In genomic region chr14:99971087-99971928, GRCh38 we compare ENCODE assay signal across 1 cellular context.
TF ChIP-seq lines count a peak whose summit lies in the region.

No MANE protein-coding gene starts in this region.

TF ChIP-seq in HepG2, 621 proteins besides CTCF, POLR2A, EP300 and RAD21 (continued from another document and continues in another):
- 0 out of 2 replicates have a peak, but pooled peaks have one; percentile 11 for TF ChIP-seq ZNF253 (CRISPR knock-in tag; IDR thresholded peaks at IDR 0.05; ENCODE audit: borderline replicate concordance)
- peak; percentile 78 for TF ChIP-seq ARNTL (CRISPR knock-in tag; IDR thresholded peaks at IDR 0.05)
- TF ChIP-seq ZNF749 (CRISPR knock-in tag; IDR thresholded peaks at IDR 0.05; ENCODE audit: borderline replicate concordance), result no peak
- peak; percentile 74; the same call in 1 of the 2 replicates for TF ChIP-seq MAZ (IDR thresholded peaks at IDR 0.05; ENCODE audit: borderline replicate concordance, low read depth, low read length)
- peak; percentile 66; the same call in 1 of the 2 replicates for TF ChIP-seq MAZ (CRISPR knock-in tag; IDR thresholded peaks at IDR 0.05; ENCODE audit: low read depth)
- TF ChIP-seq SAP130 (CRISPR knock-in tag; IDR thresholded peaks at IDR 0.05; ENCODE audit: low read depth), result peak; percentile 69; the same call in 1 of the 2 replicates
- no peak for TF ChIP-seq ELF4 (CRISPR knock-in tag; IDR thresholded peaks at IDR 0.05; ENCODE audit: borderline replicate concordance)
- peak; percentile 46; the same call in 1 of the 2 replicates for TF ChIP-seq TFDP2 (CRISPR knock-in tag; IDR thresholded peaks at IDR 0.05)
- TF ChIP-seq NFYC (CRISPR knock-in tag; IDR thresholded peaks at IDR 0.05), result no peak
- peak; percentile 42 for TF ChIP-seq CBX1 (IDR thresholded peaks at IDR 0.05; ENCODE audit: low read depth)
- TF ChIP-seq CC2D1A (CRISPR knock-in tag; IDR thresholded peaks at IDR 0.05), result no peak
- peak; percentile 27; the same call in 1 of the 2 replicates for TF ChIP-seq FOXC1 (CRISPR knock-in tag; IDR thresholded peaks at IDR 0.05; ENCODE audit: borderline replicate concordance)
- peak; percentile 45; the same call in 1 of the 2 replicates for TF ChIP-seq DRAP1 (CRISPR knock-in tag; IDR thresholded peaks at IDR 0.05)
- TF ChIP-seq ZNF687 (CRISPR knock-in tag; IDR thresholded peaks at IDR 0.05), result peak; percentile 74
- TF ChIP-seq ZNF678 (CRISPR knock-in tag; IDR thresholded peaks at IDR 0.05), result no peak
- peak; percentile 20; the same call in 1 of the 2 replicates for TF ChIP-seq ZNF740 (CRISPR knock-in tag; IDR thresholded peaks at IDR 0.05)
- peak; percentile 87 for TF ChIP-seq MAX (IDR thresholded peaks at IDR 0.05)
- peak; percentile 37; the same call in 1 of the 2 replicates for TF ChIP-seq RXRB (CRISPR knock-in tag; IDR thresholded peaks at IDR 0.05; ENCODE audit: borderline replicate concordance)
- peak; percentile 78 for TF ChIP-seq HINFP (CRISPR knock-in tag; IDR thresholded peaks at IDR 0.05; ENCODE audit: low read depth)
- TF ChIP-seq PHF5A (CRISPR knock-in tag; IDR thresholded peaks at IDR 0.05; ENCODE audit: low read depth, unreplicated experiment), result no peak
- TF ChIP-seq RBFOX2 (IDR thresholded peaks at IDR 0.05; ENCODE audit: low read depth, low read length), result peak; percentile 75
- TF ChIP-seq ZNF124 (CRISPR knock-in tag; IDR thresholded peaks at IDR 0.05), result no peak
- peak; percentile 71 for TF ChIP-seq SP4 (CRISPR knock-in tag; IDR thresholded peaks at IDR 0.05)
- TF ChIP-seq AKAP8 (CRISPR knock-in tag; IDR thresholded peaks at IDR 0.05), result 0 out of 2 replicates have a peak, but pooled peaks have one; percentile 28
- TF ChIP-seq ZNF576 (CRISPR knock-in tag; IDR thresholded peaks at IDR 0.05), result no peak
- no peak for TF ChIP-seq MLX (CRISPR knock-in tag; IDR thresholded peaks at IDR 0.05)
- TF ChIP-seq MYPOP (CRISPR knock-in tag; IDR thresholded peaks at IDR 0.05), result peak; percentile 45; the same call in 1 of the 2 replicates
- TF ChIP-seq KDM2A (CRISPR knock-in tag; IDR thresholded peaks at IDR 0.05; ENCODE audit: borderline replicate concordance, low read depth), result 0 out of 2 replicates have a peak, but pooled peaks have one; percentile 30
- no peak for TF ChIP-seq ZNF234 (CRISPR knock-in tag; conservative IDR thresholded peaks at IDR 0.05)
- no peak for TF ChIP-seq NR2F2 (IDR thresholded peaks at IDR 0.05; ENCODE audit: borderline replicate concordance, low read depth)
- TF ChIP-seq GMEB2 (CRISPR knock-in tag; IDR thresholded peaks at IDR 0.05; ENCODE audit: low read depth), result no peak
- TF ChIP-seq SP5 (CRISPR knock-in tag; IDR thresholded peaks at IDR 0.05; ENCODE audit: borderline replicate concordance, low read depth), result peak; percentile 54; the same call in 1 of the 2 replicates
- TF ChIP-seq TP53 (CRISPR knock-in tag; conservative IDR thresholded peaks at IDR 0.05), result no peak
- TF ChIP-seq ZNF333 (CRISPR knock-in tag; IDR thresholded peaks at IDR 0.05; ENCODE audit: borderline replicate concordance), result 0 out of 2 replicates have a peak, but pooled peaks have one; percentile 53
- TF ChIP-seq MATR3 (CRISPR knock-in tag; IDR thresholded peaks at IDR 0.05), result no peak
- TF ChIP-seq NONO (IDR thresholded peaks at IDR 0.05), result no peak
- peak; percentile 58 for TF ChIP-seq NONO (CRISPR knock-in tag; conservative IDR thresholded peaks at IDR 0.05)
- TF ChIP-seq HNRNPK (IDR thresholded peaks at IDR 0.05; ENCODE audit: low read depth, low read length, poor library complexity, severe bottlenecking), result peak; percentile 79
- no peak for TF ChIP-seq ZNF280B (CRISPR knock-in tag; IDR thresholded peaks at IDR 0.05; ENCODE audit: borderline replicate concordance)
- peak; percentile 46 for TF ChIP-seq HNRNPLL (IDR thresholded peaks at IDR 0.05; ENCODE audit: low read depth, low read length, poor library complexity, severe bottlenecking)
- TF ChIP-seq NFKB2 (CRISPR knock-in tag; IDR thresholded peaks at IDR 0.05; ENCODE audit: borderline replicate concordance), result no peak
- 0 out of 2 replicates have a peak, but pooled peaks have one; percentile 33 for TF ChIP-seq HIVEP1 (CRISPR knock-in tag; IDR thresholded peaks at IDR 0.05)
- no peak for TF ChIP-seq FOXM1 (CRISPR knock-in tag; IDR thresholded peaks at IDR 0.05)
- TF ChIP-seq ZBTB10 (CRISPR knock-in tag; IDR thresholded peaks at IDR 0.05; ENCODE audit: borderline replicate concordance), result no peak
- TF ChIP-seq NR2F1 (CRISPR knock-in tag; IDR thresholded peaks at IDR 0.05), result no peak
